In the genomic region with DNA sequence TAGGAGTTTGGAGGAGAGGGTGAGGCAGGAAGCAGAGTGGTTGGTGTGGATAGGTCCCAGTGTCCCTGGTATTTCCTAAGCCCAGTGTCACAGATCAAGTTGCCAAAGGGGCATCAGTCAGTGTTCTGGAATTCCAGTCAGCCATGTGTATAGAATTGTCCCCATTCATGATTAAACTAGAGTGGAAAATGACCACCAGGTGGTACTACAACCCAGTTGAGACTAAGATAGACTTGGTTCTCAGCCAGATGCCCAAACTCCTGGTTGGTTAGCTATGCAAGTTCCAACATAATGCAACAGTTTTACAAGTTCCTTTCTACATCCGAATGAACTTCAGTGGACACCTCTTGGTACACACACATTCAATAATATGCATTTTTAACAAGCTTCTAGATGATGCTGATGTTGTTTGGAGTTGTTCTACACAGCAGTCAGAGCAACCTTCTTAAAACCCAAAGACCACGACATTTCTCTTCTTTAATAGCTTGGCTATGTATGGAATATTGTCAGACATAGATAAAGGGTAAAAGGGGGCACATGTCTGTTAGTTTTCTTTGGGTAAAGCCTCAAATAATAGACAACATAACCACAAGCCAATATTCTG, we compare ENCODE assay signal across 2 cellular contexts.
TF ChIP-seq lines count a peak whose summit lies in the region.

No MANE protein-coding gene starts in this region.

TF ChIP-seq in IMR-90, 13 proteins besides CTCF, POLR2A, EP300 and RAD21:
- no peak for TF ChIP-seq RCOR1 (IDR thresholded peaks at IDR 0.05; ENCODE audit: insufficient replicate concordance, low read length)
- TF ChIP-seq RFX5 (IDR thresholded peaks at IDR 0.05; ENCODE audit: low read depth, low read length) = no peak
- no peak for TF ChIP-seq NFE2L2 (IDR thresholded peaks at IDR 0.05; ENCODE audit: low read depth, low read length)
- no peak for TF ChIP-seq MAFK (IDR thresholded peaks at IDR 0.05; ENCODE audit: low read depth, low read length)
- TF ChIP-seq CHD1 (IDR thresholded peaks at IDR 0.05; ENCODE audit: low read depth, low read length) = no peak
- TF ChIP-seq, protein P1, sequence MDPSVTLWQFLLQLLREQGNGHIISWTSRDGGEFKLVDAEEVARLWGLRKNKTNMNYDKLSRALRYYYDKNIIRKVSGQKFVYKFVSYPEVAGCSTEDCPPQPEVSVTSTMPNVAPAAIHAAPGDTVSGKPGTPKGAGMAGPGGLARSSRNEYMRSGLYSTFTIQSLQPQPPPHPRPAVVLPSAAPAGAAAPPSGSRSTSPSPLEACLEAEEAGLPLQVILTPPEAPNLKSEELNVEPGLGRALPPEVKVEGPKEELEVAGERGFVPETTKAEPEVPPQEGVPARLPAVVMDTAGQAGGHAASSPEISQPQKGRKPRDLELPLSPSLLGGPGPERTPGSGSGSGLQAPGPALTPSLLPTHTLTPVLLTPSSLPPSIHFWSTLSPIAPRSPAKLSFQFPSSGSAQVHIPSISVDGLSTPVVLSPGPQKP (IDR thresholded peaks at IDR 0.05; ENCODE audit: borderline replicate concordance, low read depth, low read length) = no peak
- TF ChIP-seq, protein P2, sequence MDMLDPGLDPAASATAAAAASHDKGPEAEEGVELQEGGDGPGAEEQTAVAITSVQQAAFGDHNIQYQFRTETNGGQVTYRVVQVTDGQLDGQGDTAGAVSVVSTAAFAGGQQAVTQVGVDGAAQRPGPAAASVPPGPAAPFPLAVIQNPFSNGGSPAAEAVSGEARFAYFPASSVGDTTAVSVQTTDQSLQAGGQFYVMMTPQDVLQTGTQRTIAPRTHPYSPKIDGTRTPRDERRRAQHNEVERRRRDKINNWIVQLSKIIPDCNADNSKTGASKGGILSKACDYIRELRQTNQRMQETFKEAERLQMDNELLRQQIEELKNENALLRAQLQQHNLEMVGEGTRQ (IDR thresholded peaks at IDR 0.05; ENCODE audit: low read depth, low read length) = no peak
- peak; percentile 70 for TF ChIP-seq SMC3 (IDR thresholded peaks at IDR 0.05; ENCODE audit: low read depth, low read length)
- TF ChIP-seq CEBPB (IDR thresholded peaks at IDR 0.05; ENCODE audit: low read depth, low read length) = peak; percentile 31; the same call in 1 of the 2 replicates
- TF ChIP-seq FOS (IDR thresholded peaks at IDR 0.05; ENCODE audit: low read depth, low read length) = no peak
- TF ChIP-seq MAZ (IDR thresholded peaks at IDR 0.05; ENCODE audit: borderline replicate concordance, low read depth, low read length) = no peak
- TF ChIP-seq BHLHE40 (IDR thresholded peaks at IDR 0.05; ENCODE audit: low read depth, low read length) = no peak
- no peak for TF ChIP-seq MXI1 (IDR thresholded peaks at IDR 0.05; ENCODE audit: borderline replicate concordance, low read depth, low read length)

TF ChIP-seq in HepG2, 621 proteins besides CTCF, POLR2A, EP300 and RAD21:
- TF ChIP-seq ESRRA (CRISPR knock-in tag; IDR thresholded peaks at IDR 0.05; ENCODE audit: low read depth) (0 out of 2 replicates have a peak, but pooled peaks have one; percentile 22), ZNF33A (CRISPR knock-in tag; IDR thresholded peaks at IDR 0.05; ENCODE audit: borderline replicate concordance) (no peak), FOSL2 (CRISPR knock-in tag; IDR thresholded peaks at IDR 0.05) (peak; percentile 63), ZNF124 (CRISPR knock-in tag; IDR thresholded peaks at IDR 0.05) (no peak), RELA (CRISPR knock-in tag; IDR thresholded peaks at IDR 0.05) (no peak), ZNF660 (CRISPR knock-in tag; IDR thresholded peaks at IDR 0.05; ENCODE audit: borderline replicate concordance, low read depth) (no peak), TEAD3 (CRISPR knock-in tag; optimal IDR thresholded peaks at IDR 0.05; ENCODE audit: borderline replicate concordance) (peak; percentile 77), ZNF282 (IDR thresholded peaks at IDR 0.05; ENCODE audit: partially characterized antibody) (no peak), MXI1 (IDR thresholded peaks at IDR 0.05; ENCODE audit: borderline replicate concordance, low read depth, low read length) (peak; percentile 51; the same call in 1 of the 3 replicates), MAZ (IDR thresholded peaks at IDR 0.05; ENCODE audit: borderline replicate concordance, low read depth, low read length) (no peak), MAZ (CRISPR knock-in tag; IDR thresholded peaks at IDR 0.05; ENCODE audit: low read depth) (0 out of 2 replicates have a peak, but pooled peaks have one; percentile 45), TBX2 (CRISPR knock-in tag; IDR thresholded peaks at IDR 0.05; ENCODE audit: borderline replicate concordance) (no peak), SAP130 (CRISPR knock-in tag; IDR thresholded peaks at IDR 0.05; ENCODE audit: low read depth) (peak; percentile 38; the same call in 1 of the 2 replicates), ZBTB3 (CRISPR knock-in tag; IDR thresholded peaks at IDR 0.05; ENCODE audit: borderline replicate concordance, low read depth) (no peak), REPIN1 (CRISPR knock-in tag; IDR thresholded peaks at IDR 0.05; ENCODE audit: borderline replicate concordance, low read depth) (peak; percentile 25; the same call in 1 of the 2 replicates), GATAD2A (CRISPR knock-in tag; IDR thresholded peaks at IDR 0.05) (peak; percentile 55; the same call in 1 of the 2 replicates), ZNF225 (CRISPR knock-in tag; IDR thresholded peaks at IDR 0.05) (no peak), SIX1 (CRISPR knock-in tag; IDR thresholded peaks at IDR 0.05; ENCODE audit: borderline replicate concordance) (peak; percentile 41; the same call in 1 of the 2 replicates), SOX5 (CRISPR knock-in tag; IDR thresholded peaks at IDR 0.05; ENCODE audit: borderline replicate concordance) (0 out of 2 replicates have a peak, but pooled peaks have one; percentile 21), MIXL1 (CRISPR knock-in tag; IDR thresholded peaks at IDR 0.05) (peak; percentile 68; the same call in 1 of the 2 replicates), ERF (CRISPR knock-in tag; IDR thresholded peaks at IDR 0.05) (0 out of 2 replicates have a peak, but pooled peaks have one; percentile 37), ZNF33B (CRISPR knock-in tag; IDR thresholded peaks at IDR 0.05) (no peak), SRSF1 (optimal IDR thresholded peaks at IDR 0.05; ENCODE audit: low read depth, low read length) (no peak), SMC3 (IDR thresholded peaks at IDR 0.05; ENCODE audit: low read length) (peak; percentile 89), MIER3 (CRISPR knock-in tag; IDR thresholded peaks at IDR 0.05; ENCODE audit: borderline replicate concordance) (peak; percentile 33; the same call in 1 of the 2 replicates), ZNF652 (CRISPR knock-in tag; IDR thresholded peaks at IDR 0.05; ENCODE audit: borderline replicate concordance, low read depth) (no peak), STAG1 (CRISPR knock-in tag; IDR thresholded peaks at IDR 0.05) (peak; percentile 91), CEBPB (IDR thresholded peaks at IDR 0.05; ENCODE audit: borderline replicate concordance, low read depth, low read length) (peak; percentile 27; the same call in 1 of the 2 replicates), HOXA9 (CRISPR knock-in tag; IDR thresholded peaks at IDR 0.05; ENCODE audit: borderline replicate concordance) (no peak), MYNN (CRISPR knock-in tag; IDR thresholded peaks at IDR 0.05; ENCODE audit: low read depth) (no peak)
- TF ChIP-seq, protein P3, sequence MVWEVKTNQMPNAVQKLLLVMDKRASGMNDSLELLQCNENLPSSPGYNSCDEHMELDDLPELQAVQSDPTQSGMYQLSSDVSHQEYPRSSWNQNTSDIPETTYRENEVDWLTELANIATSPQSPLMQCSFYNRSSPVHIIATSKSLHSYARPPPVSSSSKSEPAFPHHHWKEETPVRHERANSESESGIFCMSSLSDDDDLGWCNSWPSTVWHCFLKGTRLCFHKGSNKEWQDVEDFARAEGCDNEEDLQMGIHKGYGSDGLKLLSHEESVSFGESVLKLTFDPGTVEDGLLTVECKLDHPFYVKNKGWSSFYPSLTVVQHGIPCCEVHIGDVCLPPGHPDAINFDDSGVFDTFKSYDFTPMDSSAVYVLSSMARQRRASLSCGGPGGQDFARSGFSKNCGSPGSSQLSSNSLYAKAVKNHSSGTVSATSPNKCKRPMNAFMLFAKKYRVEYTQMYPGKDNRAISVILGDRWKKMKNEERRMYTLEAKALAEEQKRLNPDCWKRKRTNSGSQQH (CRISPR knock-in tag; IDR thresholded peaks at IDR 0.05; ENCODE audit: low read depth) = no peak
- TF ChIP-seq, protein P4, sequence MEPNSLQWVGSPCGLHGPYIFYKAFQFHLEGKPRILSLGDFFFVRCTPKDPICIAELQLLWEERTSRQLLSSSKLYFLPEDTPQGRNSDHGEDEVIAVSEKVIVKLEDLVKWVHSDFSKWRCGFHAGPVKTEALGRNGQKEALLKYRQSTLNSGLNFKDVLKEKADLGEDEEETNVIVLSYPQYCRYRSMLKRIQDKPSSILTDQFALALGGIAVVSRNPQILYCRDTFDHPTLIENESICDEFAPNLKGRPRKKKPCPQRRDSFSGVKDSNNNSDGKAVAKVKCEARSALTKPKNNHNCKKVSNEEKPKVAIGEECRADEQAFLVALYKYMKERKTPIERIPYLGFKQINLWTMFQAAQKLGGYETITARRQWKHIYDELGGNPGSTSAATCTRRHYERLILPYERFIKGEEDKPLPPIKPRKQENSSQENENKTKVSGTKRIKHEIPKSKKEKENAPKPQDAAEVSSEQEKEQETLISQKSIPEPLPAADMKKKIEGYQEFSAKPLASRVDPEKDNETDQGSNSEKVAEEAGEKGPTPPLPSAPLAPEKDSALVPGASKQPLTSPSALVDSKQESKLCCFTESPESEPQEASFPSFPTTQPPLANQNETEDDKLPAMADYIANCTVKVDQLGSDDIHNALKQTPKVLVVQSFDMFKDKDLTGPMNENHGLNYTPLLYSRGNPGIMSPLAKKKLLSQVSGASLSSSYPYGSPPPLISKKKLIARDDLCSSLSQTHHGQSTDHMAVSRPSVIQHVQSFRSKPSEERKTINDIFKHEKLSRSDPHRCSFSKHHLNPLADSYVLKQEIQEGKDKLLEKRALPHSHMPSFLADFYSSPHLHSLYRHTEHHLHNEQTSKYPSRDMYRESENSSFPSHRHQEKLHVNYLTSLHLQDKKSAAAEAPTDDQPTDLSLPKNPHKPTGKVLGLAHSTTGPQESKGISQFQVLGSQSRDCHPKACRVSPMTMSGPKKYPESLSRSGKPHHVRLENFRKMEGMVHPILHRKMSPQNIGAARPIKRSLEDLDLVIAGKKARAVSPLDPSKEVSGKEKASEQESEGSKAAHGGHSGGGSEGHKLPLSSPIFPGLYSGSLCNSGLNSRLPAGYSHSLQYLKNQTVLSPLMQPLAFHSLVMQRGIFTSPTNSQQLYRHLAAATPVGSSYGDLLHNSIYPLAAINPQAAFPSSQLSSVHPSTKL (CRISPR knock-in tag; IDR thresholded peaks at IDR 0.05) = peak; percentile 31; the same call in 1 of the 2 replicates
- TF ChIP-seq, protein P5, sequence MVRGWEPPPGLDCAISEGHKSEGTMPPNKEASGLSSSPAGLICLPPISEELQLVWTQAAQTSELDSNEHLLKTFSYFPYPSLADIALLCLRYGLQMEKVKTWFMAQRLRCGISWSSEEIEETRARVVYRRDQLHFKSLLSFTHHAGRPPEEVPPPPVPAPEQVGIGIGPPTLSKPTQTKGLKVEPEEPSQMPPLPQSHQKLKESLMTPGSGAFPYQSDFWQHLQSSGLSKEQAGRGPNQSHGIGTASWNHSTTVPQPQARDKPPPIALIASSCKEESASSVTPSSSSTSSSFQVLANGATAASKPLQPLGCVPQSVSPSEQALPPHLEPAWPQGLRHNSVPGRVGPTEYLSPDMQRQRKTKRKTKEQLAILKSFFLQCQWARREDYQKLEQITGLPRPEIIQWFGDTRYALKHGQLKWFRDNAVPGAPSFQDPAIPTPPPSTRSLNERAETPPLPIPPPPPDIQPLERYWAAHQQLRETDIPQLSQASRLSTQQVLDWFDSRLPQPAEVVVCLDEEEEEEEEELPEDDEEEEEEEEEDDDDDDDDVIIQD (CRISPR knock-in tag; IDR thresholded peaks at IDR 0.05; ENCODE audit: low read depth) = peak; percentile 36; the same call in 1 of the 2 replicates
- TF ChIP-seq, protein P6, sequence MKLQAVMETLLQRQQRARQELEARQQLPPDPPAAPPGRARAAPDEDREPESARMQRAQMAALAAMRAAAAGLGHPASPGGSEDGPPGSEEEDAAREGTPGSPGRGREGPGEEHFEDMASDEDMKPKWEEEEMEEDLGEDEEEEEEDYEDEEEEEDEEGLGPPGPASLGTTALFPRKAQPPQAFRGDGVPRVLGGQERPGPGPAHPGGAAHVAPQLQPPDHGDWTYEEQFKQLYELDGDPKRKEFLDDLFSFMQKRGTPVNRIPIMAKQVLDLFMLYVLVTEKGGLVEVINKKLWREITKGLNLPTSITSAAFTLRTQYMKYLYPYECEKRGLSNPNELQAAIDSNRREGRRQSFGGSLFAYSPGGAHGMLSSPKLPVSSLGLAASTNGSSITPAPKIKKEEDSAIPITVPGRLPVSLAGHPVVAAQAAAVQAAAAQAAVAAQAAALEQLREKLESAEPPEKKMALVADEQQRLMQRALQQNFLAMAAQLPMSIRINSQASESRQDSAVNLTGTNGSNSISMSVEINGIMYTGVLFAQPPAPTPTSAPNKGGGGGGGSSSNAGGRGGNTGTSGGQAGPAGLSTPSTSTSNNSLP (IDR thresholded peaks at IDR 0.05; ENCODE audit: low read depth, low read length) = peak; percentile 49; the same call in 1 of the 2 replicates
